Comparison of ENCODE assay signal across 19 cellular contexts in genomic region chr10:70690584-70690983, GRCh38. TPM values are rescaled to one million over a fixed set of nuclear protein-coding genes. Genes with fewer than 3 reads are reported as not detected.
DNase-seq lines count a peak whose midpoint lies in the region; ATAC-seq, FAIRE-seq and TF ChIP-seq lines count a peak whose summit lies in the region.
"Had no signal": no experiment of that assay in that cellular context is flagged by ENCODE, and none has a peak within 500 bp of the region (broad histone marks: within the 10 kb centered on the region; RNA-seq: fewer than 3 reads in every experiment).

No MANE protein-coding gene starts in this region.

- H3K27ac ChIP-seq in heart right ventricle: peak overlapping the region in 1 of 10 donors; percentile 51
- no peak overlapping the region for H3K27ac ChIP-seq in left ventricle myocardium inferior (replicated peaks)
- no peak overlapping the region for H3K27ac ChIP-seq in K562 (ENCODE audit: extremely low read depth, low read depth, low read length)
- H3K27ac ChIP-seq: 22Rv1, GM23248 had no signal

- peak in 1 of 9 donors; percentile 13 for TF ChIP-seq CTCF in heart right ventricle (IDR thresholded peaks at IDR 0.05)
- TF ChIP-seq CTCF in left ventricle myocardium inferior (IDR thresholded peaks at IDR 0.05; ENCODE audit: borderline replicate concordance): no peak
- TF ChIP-seq CTCF in K562 (IDR thresholded peaks at IDR 0.05 in 2 of 3, conservative IDR thresholded peaks at IDR 0.05 in 1 of 3; ENCODE audit: insufficient read depth in 2 of 3, low read depth in 1 of 3, low read length in 3 of 3): no peak

- no TSS peak for BruUV-seq in K562 (replicated peaks; lab: Mats Ljungman, UMichigan)

- H4K20me1 ChIP-seq in K562 (replicated peaks; ENCODE audit: control insufficient read depth, insufficient read depth, low read length): no peaks in the 10 kb centered on the region; the same call in 1 of the 2 replicates

- H3K4me1 ChIP-seq in heart right ventricle (peaks cover 0 to 11% (median 0%) of the 10 kb centered on the region in 9 donors), left ventricle myocardium inferior (peaks cover 6% of the 10 kb centered on the region), K562 (replicated peaks in 1 of 2; ENCODE audit: control insufficient read depth in 2 of 2, insufficient read depth in 2 of 2, low read length in 2 of 2) (peaks cover 46 to 54% of the 10 kb centered on the region in 2 experiments)

- intact Hi-C loops in heart right ventricle (cut with DNase I): no loop called here
- intact Hi-C loops in left ventricle myocardium inferior (cut with micrococcal nuclease): no loop called here
- intact Hi-C loops in K562 (cut with micrococcal nuclease): no loop called here

- H3K4me3 ChIP-seq in heart right ventricle: no peak overlapping the region
- no peak overlapping the region for H3K4me3 ChIP-seq in left ventricle myocardium inferior
- no peak overlapping the region for H3K4me3 ChIP-seq in K562
- H3K4me3 ChIP-seq: GM12878, GM23248 had no signal

- H2AFZ ChIP-seq in K562 (ENCODE audit: low read depth, low read length): no peak overlapping the region
- H2AFZ ChIP-seq: GM23248 had no signal

- H3K27me3 ChIP-seq in heart right ventricle (no peaks in the 10 kb centered on the region), left ventricle myocardium inferior (ENCODE audit: low read depth) (no peaks in the 10 kb centered on the region), K562 (ENCODE audit: control insufficient read depth in 2 of 2, insufficient read depth in 2 of 2, low read length in 2 of 2) (no peaks in the 10 kb centered on the region)

- no peaks in the 10 kb centered on the region for H3K9me1 ChIP-seq in K562 (ENCODE audit: control insufficient read depth, insufficient read depth, low read length)

- DNase-seq in DMS153 (lab: John Stamatoyannopoulos, UW) (peak; percentile 32), DMS153 treated with DMSO at 0.1 percent for 48 hours (lab: John Stamatoyannopoulos, UW; ENCODE audit: unreplicated experiment) (no peak), heart right ventricle (no peak), left ventricle myocardium inferior (no peak), K562 (ENCODE audit: extremely low read depth in 1 of 4, low spot score in 3 of 4) (no peak), urothelium cell line (ENCODE audit: low spot score) (no peak), DMS 273 treated with DMSO at 0.1 percent for 48 hours (lab: John Stamatoyannopoulos, UW) (no peak)
- DNase-seq: GM23248, HCEC 1CT, KG1, NCI-H1417, NCI-H187, NCI-H2227 treated with DMSO at 0.1 percent for 48 hours had no signal

- H3K9me3 ChIP-seq in heart right ventricle: no peaks in the 10 kb centered on the region
- H3K9me3 ChIP-seq in left ventricle myocardium inferior (replicated peaks): no peaks in the 10 kb centered on the region
- H3K9me3 ChIP-seq in K562 (replicated peaks; ENCODE audit: control insufficient read depth, insufficient read depth, low read depth, low read length): no peaks in the 10 kb centered on the region

- in situ Hi-C loops in K562 (cut with MboI): no loop called here

- no peak for TF ChIP-seq POLR2A in K562 (conservative IDR thresholded peaks at IDR 0.05)

- ATAC-seq in heart right ventricle: peak in 6 of 8 donors; percentile 47 to 89 (median 70)
- no peak for ATAC-seq in K562
- no peak for ATAC-seq in HG02798 (IDR thresholded peaks at IDR 0.05; ENCODE audit: poor library complexity, unreplicated experiment)
- ATAC-seq: GM12878, Panc1 had no signal

- peaks cover 58% of the 10 kb centered on the region for H3K79me2 ChIP-seq in K562 (ENCODE audit: control insufficient read depth, insufficient read depth, low read length)

- TF ChIP-seq EP300 in K562 (IDR thresholded peaks at IDR 0.05; ENCODE audit: low read length): no peak

- TF ChIP-seq RAD21 in K562 (CRISPR knock-in tag; conservative IDR thresholded peaks at IDR 0.05 in 1 of 2, IDR thresholded peaks at IDR 0.05 in 1 of 2): no peak

- H3K4me2 ChIP-seq in K562 (ENCODE audit: insufficient read depth, low read length): no peak overlapping the region

- no peaks in the 10 kb centered on the region for H3K36me3 ChIP-seq in heart right ventricle
- H3K36me3 ChIP-seq in left ventricle myocardium inferior: no peaks in the 10 kb centered on the region
- H3K36me3 ChIP-seq in K562 (ENCODE audit: control insufficient read depth, insufficient read depth, low read length): peaks cover 60% of the 10 kb centered on the region; the same call in 2 of the 3 replicates

- 53% methylated on average over 11 of the region's 11 CpGs; no CpG with 5 or more reads in 1 of the 2 donors for WGBS in heart right ventricle, 2 donors
- 82% methylated on average over 11 of the region's 11 CpGs for WGBS in K562 (ENCODE audit: insufficient coverage, low coverage, missing lambda C conversion rate)

- CTCF ChIA-PET in K562 (lab: Yijun Ruan, JAX; ENCODE audit: low intra/inter-chr PET ratio): no interaction called here

- H3K9ac ChIP-seq in K562 (ENCODE audit: insufficient read depth in 1 of 2, low read depth in 2 of 2, low read length in 2 of 2): peak overlapping the region in 1 of 2 experiments; percentile 22; a peak in 2 of 4 replicates
- H3K9ac ChIP-seq: GM23248 had no signal

- POLR2A ChIA-PET in K562 (lab: Yijun Ruan, JAX): interaction anchor here (1.1 to 4.1 kb wide), 2 partner anchors 9 to 17 kb away, joined by 4 to 18 read pairs; no protein-coding TSS in a partner anchor

- no peak for FAIRE-seq in K562 (lab: Jason Lieb, UNC)
- FAIRE-seq in urothelium cell line (lab: Jason Lieb, UNC): peak; percentile 32
- FAIRE-seq: GM12878, GM19239 had no signal

TF ChIP-seq in K562, 482 proteins besides CTCF, POLR2A, EP300 and RAD21:
- TF ChIP-seq POLR2G (IDR thresholded peaks at IDR 0.05; ENCODE audit: low read depth, low read length) (peak; percentile 49), RUNX1 (IDR thresholded peaks at IDR 0.05; ENCODE audit: low read depth) (no peak)

RNA-seq across cellular contexts. Expression of gene ADAMTS14, which starts 18.3 kb away (rescaled TPM):
- total RNA-seq in heart right ventricle (1 to 10 TPM in 3 of 10 donors, under 1 TPM in 7; 0.08 to 1.4 (median 0.59) TPM), left ventricle myocardium inferior (0.47 TPM), K562 (2014; rRNA removed) (15.9 and 23.8 TPM in 2 replicates), K562 (2014; rRNA removed; fragmentation: Illumina TruSeq; extraction: Trizol) (4.3 and 6.3 TPM in 2 replicates), K562 (2015; rRNA removed; fragmentation: Illumina TruSeq; extraction: Trizol) (15.3 and 15.4 TPM in 2 replicates), K562 (2021) (30.4 and 31.7 TPM in 2 replicates)
- polyA plus RNA-seq in heart right ventricle (under 1 TPM; 0.13 to 0.66 TPM), K562 (2011; rRNA removed) (37.4 and 45.4 TPM in 2 replicates), K562 (2014; fragmentation: Illumina TruSeq; extraction: Trizol) (20.3 and 24.1 TPM in 2 replicates), K562 (2014; fragmentation: Nextera tagmentation; extraction: Ambion mirVana) (under 1 TPM; 0.04 to 0.27 TPM), K562 (2014; rRNA removed) (32.7 and 35.9 TPM in 2 replicates)
- total RNA-seq in K562 (2011; cell fraction: chromatin; rRNA removed; ENCODE audit: low replicate concordance): 66.8 and 209 TPM in 2 replicates
- 115 and 150 TPM in 2 replicates for total RNA-seq in K562 (2011; cell fraction: nucleolus; rRNA removed)
- 67.9 and 80.6 TPM in 2 replicates for total RNA-seq in K562 (2011; cell fraction: nucleoplasm; rRNA removed)
- polyA plus RNA-seq in K562 (2011; cell fraction: cytosol; rRNA removed): 27.2 and 39.3 TPM in 2 replicates
- 187 and 443 TPM in 2 replicates for polyA plus RNA-seq in K562 (2011; cell fraction: nucleus; rRNA removed)
- polyA plus RNA-seq in K562 (2012): 30.9 and 86.2 TPM in 2 replicates
- 8.4 and 15.8 TPM in 2 replicates for polyA minus RNA-seq in K562 (2011; rRNA and poly(A)+ RNA removed)
- 15.8 and 16.4 TPM in 2 replicates for polyA minus RNA-seq in K562 (2011; cell fraction: cytosol; rRNA and poly(A)+ RNA removed)
- polyA minus RNA-seq in K562 (2011; cell fraction: nucleus; rRNA and poly(A)+ RNA removed): 55.8 and 81.5 TPM in 2 replicates
- total RNA-seq: GM12878 had no signal
- polyA plus RNA-seq: CD14-positive monocyte had no signal

Comparison
In these comparisons a context has a peak if more than half of its experiments do, and no peak if none do; other contexts are left out.
1. ATAC-seq: peak in heart right ventricle (6 of 8); none in K562 (single experiment) and HG02798 (single experiment).